14 cellular contexts compared by ENCODE assay signal in genomic region chr14:68936980-68937379, GRCh38. TPM values are rescaled to one million over a fixed set of nuclear protein-coding genes. Genes with fewer than 3 reads are reported as not detected.
A peak's percentile ranks its signal among the peaks of the same experiment; 100 is the strongest.
DNase-seq lines count a peak whose midpoint lies in the region; ATAC-seq and TF ChIP-seq lines count a peak whose summit lies in the region.
"Had no signal": no experiment of that assay in that cellular context is flagged by ENCODE, and none has a peak within 500 bp of the region (broad histone marks: within the 10 kb centered on the region; RNA-seq: fewer than 3 reads in every experiment).

No MANE protein-coding gene starts in this region.

- peak overlapping the region; percentile 75 to 93 (median 90) for H3K27ac ChIP-seq in esophagus squamous epithelium
- H3K27ac ChIP-seq in psoas muscle, result peak overlapping the region; percentile 43

- H3K27me3 ChIP-seq in esophagus squamous epithelium (no peaks in the 10 kb centered on the region), psoas muscle (ENCODE audit: insufficient read depth in 3 of 3, low read length in 2 of 3) (no peaks in the 10 kb centered on the region)

- TF ChIP-seq CTCF in esophagus squamous epithelium (IDR thresholded peaks at IDR 0.05) (no peak), psoas muscle (IDR thresholded peaks at IDR 0.05) (no peak)

- H3K4me1 ChIP-seq in esophagus squamous epithelium (peaks cover 60 to 100% (median 96%) of the 10 kb centered on the region in 3 donors), psoas muscle (peaks cover 33% of the 10 kb centered on the region)

- H3K27ac Mint-ChIP-seq in stimulated activated naive CD8-positive, alpha-beta T cell treated with anti-CD3 and anti-CD28 coated beads, Interleukin-15, Interleukin-2, amounts not matched to agents 100 ng/mL and 50 ng/mL, for 24 hours, result peak overlapping the region; percentile 16
- H3K27ac Mint-ChIP-seq: B cell had no signal

- no peak overlapping the region for H3K4me3 Mint-ChIP-seq in stimulated activated naive CD8-positive, alpha-beta T cell treated with anti-CD3 and anti-CD28 coated beads, Interleukin-15, Interleukin-2, amounts not matched to agents 100 ng/mL and 50 ng/mL, for 24 hours
- H3K4me3 Mint-ChIP-seq: B cell had no signal

- no peaks in the 10 kb centered on the region for H3K9me3 ChIP-seq in esophagus squamous epithelium
- no peaks in the 10 kb centered on the region for H3K9me3 ChIP-seq in psoas muscle

- no peak for TF ChIP-seq POLR2A in esophagus squamous epithelium (IDR thresholded peaks at IDR 0.05)

- H3K4me3 ChIP-seq in esophagus squamous epithelium (peak overlapping the region in 1 of 4 donors; percentile 0), psoas muscle (no peak overlapping the region)
- H3K4me3 ChIP-seq: lung had no signal

- no peaks in the 10 kb centered on the region for H3K9me3 Mint-ChIP-seq in stimulated activated naive CD8-positive, alpha-beta T cell treated with anti-CD3 and anti-CD28 coated beads, Interleukin-15, Interleukin-2, amounts not matched to agents 100 ng/mL and 50 ng/mL, for 24 hours

- peaks cover 80% of the 10 kb centered on the region for H3K4me1 Mint-ChIP-seq in stimulated activated naive CD8-positive, alpha-beta T cell treated with anti-CD3 and anti-CD28 coated beads, Interleukin-15, Interleukin-2, amounts not matched to agents 100 ng/mL and 50 ng/mL, for 24 hours (ENCODE audit: low read depth)
- H3K4me1 Mint-ChIP-seq: B cell had no signal

- no peaks in the 10 kb centered on the region for H3K27me3 Mint-ChIP-seq in stimulated activated naive CD8-positive, alpha-beta T cell treated with anti-CD3 and anti-CD28 coated beads, Interleukin-15, Interleukin-2, amounts not matched to agents 100 ng/mL and 50 ng/mL, for 24 hours

- intact Hi-C loops in esophagus squamous epithelium (cut with DNase I), result no loop called here
- intact Hi-C loops in psoas muscle (cut with DNase I), result no loop called here

- H3K36me3 ChIP-seq in esophagus squamous epithelium, result no peaks in the 10 kb centered on the region
- H3K36me3 ChIP-seq in psoas muscle (ENCODE audit: insufficient read depth in 1 of 2, low read depth in 1 of 2), result no peaks in the 10 kb centered on the region

- no peak for ATAC-seq in stimulated activated naive CD8-positive, alpha-beta T cell treated with anti-CD3 and anti-CD28 coated beads, Interleukin-15, Interleukin-2, amounts not matched to agents 100 U/mL and 50 U/mL, for 24 hours
- no peak for ATAC-seq in psoas muscle
- no peak for ATAC-seq in HG03378 (IDR thresholded peaks at IDR 0.05; ENCODE audit: unreplicated experiment)

- whole genome bisulfite sequencing in esophagus squamous epithelium, 2 donors, result 66 to 73% methylated on average over 2 of the region's 2 CpGs
- WGBS in psoas muscle, 3 donors, result 53 to 68% (median 56%) methylated on average over 2 of the region's 2 CpGs

- DNase-seq in stimulated activated naive CD8-positive, alpha-beta T cell treated with anti-CD3 and anti-CD28 coated beads, Interleukin-15, Interleukin-2, amounts not matched to agents 100 U/mL and 50 U/mL, for 24 hours, result no peak
- DNase-seq in esophagus squamous epithelium (lab: John Stamatoyannopoulos, UW) (no peak), psoas muscle (no peak), NCI-H446 treated with DMSO at 0.1 percent for 48 hours (lab: John Stamatoyannopoulos, UW) (no peak), mesenteric fat pad (ENCODE audit: low spot score) (no peak), MV-4-11 (lab: John Stamatoyannopoulos, UW) (no peak)
- DNase-seq: effector memory CD4-positive, alpha-beta T cell; H7; NCI-H526 treated with DMSO at 0.1 percent for 48 hours; SHP77 had no signal

- H3K36me3 Mint-ChIP-seq in stimulated activated naive CD8-positive, alpha-beta T cell treated with anti-CD3 and anti-CD28 coated beads, Interleukin-15, Interleukin-2, amounts not matched to agents 100 ng/mL and 50 ng/mL, for 24 hours (ENCODE audit: low read depth), result peaks cover 13% of the 10 kb centered on the region

RNA-seq across cellular contexts. Expression of gene ACTN1, which starts 42.1 kb away (rescaled TPM):
- total RNA-seq in esophagus squamous epithelium (100 to 1,000 TPM; 118 to 145 (median 131) TPM), psoas muscle (10 to 100 TPM; 10.9 to 23.7 (median 16.0) TPM), mesenteric fat pad (215 TPM)
- 1 to 10 TPM; 5.8 to 9.1 (median 6.2) TPM for polyA plus RNA-seq in psoas muscle
